ENCODE assay signal across 8 cellular contexts in genomic region chr19:5977785-5978605, GRCh38. TPM values are rescaled to one million over a fixed set of nuclear protein-coding genes. Genes with fewer than 3 reads are reported as not detected.
DNase-seq lines count a peak whose midpoint lies in the region; ATAC-seq and TF ChIP-seq lines count a peak whose summit lies in the region.

A gene with protein sequence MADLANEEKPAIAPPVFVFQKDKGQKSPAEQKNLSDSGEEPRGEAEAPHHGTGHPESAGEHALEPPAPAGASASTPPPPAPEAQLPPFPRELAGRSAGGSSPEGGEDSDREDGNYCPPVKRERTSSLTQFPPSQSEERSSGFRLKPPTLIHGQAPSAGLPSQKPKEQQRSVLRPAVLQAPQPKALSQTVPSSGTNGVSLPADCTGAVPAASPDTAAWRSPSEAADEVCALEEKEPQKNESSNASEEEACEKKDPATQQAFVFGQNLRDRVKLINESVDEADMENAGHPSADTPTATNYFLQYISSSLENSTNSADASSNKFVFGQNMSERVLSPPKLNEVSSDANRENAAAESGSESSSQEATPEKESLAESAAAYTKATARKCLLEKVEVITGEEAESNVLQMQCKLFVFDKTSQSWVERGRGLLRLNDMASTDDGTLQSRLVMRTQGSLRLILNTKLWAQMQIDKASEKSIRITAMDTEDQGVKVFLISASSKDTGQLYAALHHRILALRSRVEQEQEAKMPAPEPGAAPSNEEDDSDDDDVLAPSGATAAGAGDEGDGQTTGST (minus strand): TSS chr19:5978140. CDS start chr19:5978082, 58 bp downstream.

- H3K4me3 ChIP-seq in left ventricle myocardium inferior (peak within 1 kb of the TSS; percentile 100), prostate gland (peak within 1 kb of the TSS; percentile 90), urinary bladder (ENCODE audit: low read depth, low read length) (peak within 1 kb of the TSS; percentile 99)

- H3K36me3 ChIP-seq in left ventricle myocardium inferior (peaks cover 9% of the 10 kb centered on the region), prostate gland (no peaks in the 10 kb centered on the region), urinary bladder (ENCODE audit: insufficient read depth) (no peaks in the 10 kb centered on the region)

- H3K27ac ChIP-seq in left ventricle myocardium inferior (replicated peaks), result peak within 1 kb of the TSS; percentile 95
- peak within 1 kb of the TSS; percentile 87 to 94 for H3K27ac ChIP-seq in prostate gland
- H3K27ac ChIP-seq in urinary bladder (ENCODE audit: low read depth), result peak within 1 kb of the TSS; percentile 86

- peaks cover 46% of the 10 kb centered on the region for H3K4me1 Mint-ChIP-seq in T-helper 1 cell treated with Interleukin-12 subunit alpha and Interleukin-12 subunit beta and Interleukin-4 antibody, amounts not matched to agents 30 μg/mL and 1 μg/mL, for 36 hours (ENCODE audit: low read depth)

- H3K4me3 Mint-ChIP-seq in T-helper 1 cell treated with Interleukin-12 subunit alpha and Interleukin-12 subunit beta and Interleukin-4 antibody, amounts not matched to agents 30 μg/mL and 1 μg/mL, for 36 hours, result peak within 1 kb of the TSS; percentile 93

- peaks cover 24% of the 10 kb centered on the region for H3K36me3 Mint-ChIP-seq in T-helper 1 cell treated with Interleukin-12 subunit alpha and Interleukin-12 subunit beta and Interleukin-4 antibody, amounts not matched to agents 30 μg/mL and 1 μg/mL, for 36 hours (ENCODE audit: low read depth)

- H3K27me3 Mint-ChIP-seq in T-helper 1 cell treated with Interleukin-12 subunit alpha and Interleukin-12 subunit beta and Interleukin-4 antibody, amounts not matched to agents 30 μg/mL and 1 μg/mL, for 36 hours (ENCODE audit: low read depth), result no peaks in the 10 kb centered on the region

- WGBS in prostate gland, result under 1% methylated on average over 76 of the region's 88 CpGs
- WGBS in urinary bladder, result under 1% methylated on average over 88 of the region's 88 CpGs

- TF ChIP-seq CTCF in GM13977 (IDR thresholded peaks at IDR 0.05; ENCODE audit: extremely low read depth, insufficient read depth, missing control alignments) (no peak), left ventricle myocardium inferior (IDR thresholded peaks at IDR 0.05; ENCODE audit: borderline replicate concordance) (no peak), prostate gland (IDR thresholded peaks at IDR 0.05) (peak in 1 of 4 experiments; percentile 23)

- ATAC-seq in HG02884 (IDR thresholded peaks at IDR 0.05; ENCODE audit: unreplicated experiment), result peak; percentile 85

- no peaks in the 10 kb centered on the region for H3K9me3 ChIP-seq in left ventricle myocardium inferior (replicated peaks)
- H3K9me3 ChIP-seq in prostate gland, result no peaks in the 10 kb centered on the region

- H3K9me3 Mint-ChIP-seq in T-helper 1 cell treated with Interleukin-12 subunit alpha and Interleukin-12 subunit beta and Interleukin-4 antibody, amounts not matched to agents 30 μg/mL and 1 μg/mL, for 36 hours, result no peaks in the 10 kb centered on the region

- H3K27me3 ChIP-seq in left ventricle myocardium inferior (ENCODE audit: low read depth), result no peaks in the 10 kb centered on the region
- H3K27me3 ChIP-seq in prostate gland (replicated peaks; ENCODE audit: insufficient read depth), result no peaks in the 10 kb centered on the region

- in situ Hi-C loops in GM13977 (cut with MboI; ENCODE audit: low pct_unique_long_range_greater_than_20kb, low sequenced_read_pairs, unreplicated experiment), result no loop called here

- peak; percentile 75 for TF ChIP-seq POLR2A in prostate gland (IDR thresholded peaks at IDR 0.05)

- peak; percentile 100 for DNase-seq in GM13977 (ENCODE audit: low spot score)
- DNase-seq in NCI-H1694 (lab: John Stamatoyannopoulos, UW), result peak; percentile 89
- peak; percentile 58 to 99 (median 96) for DNase-seq in amygdala (lab: John Stamatoyannopoulos, UW)
- DNase-seq in left ventricle myocardium inferior, result peak; percentile 99
- DNase-seq in prostate gland (ENCODE audit: low spot score), result peak; percentile 98

- peaks cover 60% of the 10 kb centered on the region for H3K4me1 ChIP-seq in left ventricle myocardium inferior
- H3K4me1 ChIP-seq in prostate gland (replicated peaks), result peaks cover 22% of the 10 kb centered on the region
- no peaks in the 10 kb centered on the region for H3K4me1 ChIP-seq in urinary bladder (ENCODE audit: insufficient read depth)

- intact Hi-C loops in left ventricle myocardium inferior (cut with micrococcal nuclease), result no loop called here
- intact Hi-C loops in prostate gland (cut with DNase I), result no loop called here

- H3K27ac Mint-ChIP-seq in T-helper 1 cell treated with Interleukin-12 subunit alpha and Interleukin-12 subunit beta and Interleukin-4 antibody, amounts not matched to agents 30 μg/mL and 1 μg/mL, for 36 hours, result peak within 1 kb of the TSS; percentile 89

RNA-seq across cellular contexts. Expression of the gene that starts here (rescaled TPM):
- 54.8 TPM for total RNA-seq in left ventricle myocardium inferior
- total RNA-seq in prostate gland, result 100 to 1,000 TPM in 1 of 2 donors, 10 to 100 TPM in 1; 84.6 to 120 TPM
- total RNA-seq in urinary bladder, result 44.2 TPM
- 106 TPM for polyA plus RNA-seq in urinary bladder

Comparison
In these comparisons a context has a peak if more than half of its experiments do, and no peak if none do; other contexts are left out.
1. Peak in every context shown above with its lines: DNase-seq, ATAC-seq, H3K4me3 ChIP-seq and H3K27ac ChIP-seq.